In genomic region chr3:143601738-143602480, GRCh38 we compare ENCODE assay signal across 14 cellular contexts.
DNase-seq lines count a peak whose midpoint lies in the region; ATAC-seq and TF ChIP-seq lines count a peak whose summit lies in the region.
"Had no signal": no experiment of that assay in that cellular context is flagged by ENCODE, and none has a peak within 500 bp of the region (broad histone marks: within the 10 kb centered on the region; RNA-seq: fewer than 3 reads in every experiment).

No MANE protein-coding gene starts in this region.

- DNase-seq in PC-3, result peak; percentile 25
- peak; percentile 93 for DNase-seq in epithelial cell of esophagus (ENCODE audit: low read depth)
- DNase-seq in lower lobe of right lung, result no peak
- no peak for DNase-seq in dedifferentiated amniotic fluid mesenchymal stem cell (ENCODE audit: extremely low spot score)
- DNase-seq: activated CD4-positive, alpha-beta T cell treated with anti-CD3 and anti-CD28 coated beads, Interleukin-2, amount 50 U/mL, for 1 hour; activated effector memory CD4-positive, alpha-beta T cell treated with Interleukin-2 at 50 U/mL for 16 hours; glutamatergic neuron; HFFc6; NCI-H82; spleen; SW 1271 had no signal

- H3K9ac ChIP-seq in PC-3 (ENCODE audit: low read length), result no peak overlapping the region

- H3K4me2 ChIP-seq in PC-3 (ENCODE audit: low read length), result no peak overlapping the region

- H3K4me1 ChIP-seq in PC-3 (ENCODE audit: insufficient read depth, low read length) (no peaks in the 10 kb centered on the region), lower lobe of right lung (peaks cover 12% of the 10 kb centered on the region), urinary bladder (ENCODE audit: insufficient read depth) (no peaks in the 10 kb centered on the region)

- H3K4me3 ChIP-seq in PC-3 (ENCODE audit: low read length), result no peak overlapping the region
- no peak overlapping the region for H3K4me3 ChIP-seq in epithelial cell of esophagus (ENCODE audit: low read length)
- H3K4me3 ChIP-seq in lower lobe of right lung, result no peak overlapping the region
- no peak overlapping the region for H3K4me3 ChIP-seq in urinary bladder (ENCODE audit: low read depth, low read length)
- H3K4me3 ChIP-seq: spleen had no signal

- no peaks in the 10 kb centered on the region for H3K9me2 ChIP-seq in PC-3 (replicated peaks; ENCODE audit: low read length)

- 64% methylated on average over 6 of the region's 6 CpGs for WGBS in urinary bladder

- H3K79me2 ChIP-seq in PC-3 (ENCODE audit: low read length), result no peaks in the 10 kb centered on the region

- BruUV-seq in PC-3 (replicated peaks; lab: Mats Ljungman, UMichigan), result no TSS peak

- CTCF ChIA-PET in PC-3 (lab: Charles Lee), result no interaction called here

- no peak for TF ChIP-seq CTCF in PC-3 (conservative IDR thresholded peaks at IDR 0.05; ENCODE audit: low read depth, low read length)
- no peak for TF ChIP-seq CTCF in epithelial cell of esophagus (IDR thresholded peaks at IDR 0.05; ENCODE audit: insufficient read depth, low read depth, low read length, missing control alignments)
- no peak for TF ChIP-seq CTCF in lower lobe of right lung (IDR thresholded peaks at IDR 0.05)

- ATAC-seq in PC-3 (no peak), lower lobe of right lung (peak; percentile 64 to 90), GM21526 (IDR thresholded peaks at IDR 0.05; ENCODE audit: low FRiP score, unreplicated experiment) (no peak), GM19455 (IDR thresholded peaks at IDR 0.05; ENCODE audit: unreplicated experiment) (no peak)

- H2AFZ ChIP-seq in PC-3 (ENCODE audit: low read length), result no peak overlapping the region

- H3F3A ChIP-seq in PC-3 (ENCODE audit: low read length, unreplicated experiment), result no peaks in the 10 kb centered on the region

- H3K9me3 ChIP-seq in PC-3 (ENCODE audit: low read length) (no peaks in the 10 kb centered on the region), lower lobe of right lung (no peaks in the 10 kb centered on the region)
- H3K9me3 ChIP-seq: spleen had no signal

- H3K27me3 ChIP-seq in PC-3 (ENCODE audit: low read length) (no peaks in the 10 kb centered on the region), lower lobe of right lung (ENCODE audit: low read depth) (no peaks in the 10 kb centered on the region)
- H3K27me3 ChIP-seq: spleen had no signal

- H3K36me3 ChIP-seq in PC-3 (ENCODE audit: low read depth, low read length) (no peaks in the 10 kb centered on the region), lower lobe of right lung (no peaks in the 10 kb centered on the region), urinary bladder (ENCODE audit: insufficient read depth) (no peaks in the 10 kb centered on the region)

- POLR2A ChIA-PET in PC-3 (lab: Charles Lee; ENCODE audit: unreplicated experiment), result no interaction called here

- no peaks in the 10 kb centered on the region for H4K20me1 ChIP-seq in PC-3 (ENCODE audit: low read length)

- intact Hi-C loops in PC-3 (cut with micrococcal nuclease) (no loop called here), lower lobe of right lung (cut with DNase I) (no loop called here)

- no peak overlapping the region for H3K27ac ChIP-seq in PC-3 (ENCODE audit: low read length)
- no peak overlapping the region for H3K27ac ChIP-seq in lower lobe of right lung
- H3K27ac ChIP-seq in urinary bladder (ENCODE audit: low read depth), result peak overlapping the region; percentile 80

Comparison
In these comparisons a context has a peak if more than half of its experiments do, and no peak if none do; other contexts are left out.
1. ATAC-seq: peak in lower lobe of right lung (2 of 2); none in PC-3 (single experiment), GM21526 (single experiment) and GM19455 (single experiment).
2. DNase-seq: peak in PC-3 (single experiment) and epithelial cell of esophagus (single experiment); none in lower lobe of right lung (single experiment) and dedifferentiated amniotic fluid mesenchymal stem cell (single experiment).